Comparison of ENCODE assay signal across 10 cellular contexts in the genomic region with DNA sequence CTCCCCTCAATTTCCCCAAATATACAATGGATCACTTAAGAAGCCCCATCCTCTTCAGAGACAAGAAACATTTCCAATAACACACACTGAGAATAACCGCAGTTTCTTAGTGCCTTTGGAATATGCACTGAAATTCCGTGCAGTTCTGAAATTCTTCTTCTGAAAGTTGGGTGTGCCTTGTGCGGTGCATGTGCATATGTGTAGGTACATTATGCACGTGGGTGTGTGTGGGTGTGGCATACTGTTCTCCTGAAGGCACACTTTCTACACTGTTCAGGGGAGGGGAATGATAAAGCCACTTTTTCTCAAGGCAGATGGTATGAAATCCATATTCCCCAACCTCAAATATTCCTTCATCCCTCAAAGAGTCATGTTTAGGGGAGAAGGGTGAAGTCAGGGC. TPM values are rescaled to one million over a fixed set of nuclear protein-coding genes. Genes with fewer than 3 reads are reported as not detected.
A peak's percentile ranks its signal among the peaks of the same experiment; 100 is the strongest.
DNase-seq lines count a peak whose midpoint lies in the region; ATAC-seq and TF ChIP-seq lines count a peak whose summit lies in the region.
"Had no signal": no experiment of that assay in that cellular context is flagged by ENCODE, and none has a peak within 500 bp of the region (broad histone marks: within the 10 kb centered on the region; RNA-seq: fewer than 3 reads in every experiment).

No MANE protein-coding gene starts in this region.

- DNase-seq in T-helper 1 cell (no peak), Peyer's patch (peak in 2 of 3 donors; percentile 49 to 60), neural progenitor cell (ENCODE audit: low spot score) (no peak), germinal center (ENCODE audit: low spot score) (no peak)

- no peak overlapping the region for H3K27ac Mint-ChIP-seq in T-helper 1 cell treated with Interleukin-12 subunit alpha and Interleukin-12 subunit beta and Interleukin-4 antibody, amounts not matched to agents 30 μg/mL and 1 μg/mL, for 36 hours
- no peak overlapping the region for H3K27ac Mint-ChIP-seq in neural progenitor cell

- no peak overlapping the region for H2AFZ ChIP-seq in neural progenitor cell (replicated peaks)

- peaks cover 3% of the 10 kb centered on the region for H3K36me3 Mint-ChIP-seq in T-helper 1 cell treated with Interleukin-12 subunit alpha and Interleukin-12 subunit beta and Interleukin-4 antibody, amounts not matched to agents 30 μg/mL and 1 μg/mL, for 36 hours (ENCODE audit: low read depth)
- H3K36me3 Mint-ChIP-seq in neural progenitor cell, result no peaks in the 10 kb centered on the region

- H3K4me1 ChIP-seq in Peyer's patch, result peaks cover 0 to 12% (median 1%) of the 10 kb centered on the region in 4 donors
- peaks cover 22% of the 10 kb centered on the region for H3K4me1 ChIP-seq in neural progenitor cell
- H3K4me1 ChIP-seq: prostate gland had no signal

- peaks cover 14% of the 10 kb centered on the region for H3K4me1 Mint-ChIP-seq in T-helper 1 cell treated with Interleukin-12 subunit alpha and Interleukin-12 subunit beta and Interleukin-4 antibody, amounts not matched to agents 30 μg/mL and 1 μg/mL, for 36 hours (ENCODE audit: low read depth)
- peaks cover 24% of the 10 kb centered on the region for H3K4me1 Mint-ChIP-seq in neural progenitor cell

- no peak overlapping the region for H3K9ac ChIP-seq in neural progenitor cell

- no peaks in the 10 kb centered on the region for H4K20me1 ChIP-seq in neural progenitor cell (ENCODE audit: low read depth)

- no peaks in the 10 kb centered on the region for H3K36me3 ChIP-seq in Peyer's patch
- H3K36me3 ChIP-seq in neural progenitor cell, result no peaks in the 10 kb centered on the region
- H3K36me3 ChIP-seq: prostate gland had no signal

- H3K9me3 Mint-ChIP-seq in T-helper 1 cell treated with Interleukin-12 subunit alpha and Interleukin-12 subunit beta and Interleukin-4 antibody, amounts not matched to agents 30 μg/mL and 1 μg/mL, for 36 hours, result no peaks in the 10 kb centered on the region
- H3K9me3 Mint-ChIP-seq in neural progenitor cell, result no peaks in the 10 kb centered on the region

- H3K4me3 Mint-ChIP-seq in T-helper 1 cell treated with Interleukin-12 subunit alpha and Interleukin-12 subunit beta and Interleukin-4 antibody, amounts not matched to agents 30 μg/mL and 1 μg/mL, for 36 hours, result peak overlapping the region; percentile 71
- peak overlapping the region; percentile 95 for H3K4me3 Mint-ChIP-seq in neural progenitor cell

- H3K27ac ChIP-seq in Peyer's patch (no peak overlapping the region), neural progenitor cell (no peak overlapping the region)

- peaks cover 8% of the 10 kb centered on the region for H3F3A ChIP-seq in neural progenitor cell (ENCODE audit: low read depth)

- H3K79me2 ChIP-seq in neural progenitor cell (ENCODE audit: low read depth), result no peaks in the 10 kb centered on the region

- ATAC-seq in esophagus mucosa (peak; percentile 44), GM18858 (IDR thresholded peaks at IDR 0.05; ENCODE audit: unreplicated experiment) (no peak), HG02571 (IDR thresholded peaks at IDR 0.05; ENCODE audit: unreplicated experiment) (no peak)

- H3K9me3 ChIP-seq in Peyer's patch, result no peaks in the 10 kb centered on the region
- H3K9me3 ChIP-seq in neural progenitor cell (ENCODE audit: low read depth), result no peaks in the 10 kb centered on the region
- H3K9me3 ChIP-seq: prostate gland had no signal

- no peak for TF ChIP-seq POLR2A in Peyer's patch (IDR thresholded peaks at IDR 0.05)

- peaks cover 55% of the 10 kb centered on the region for H3K27me3 Mint-ChIP-seq in T-helper 1 cell treated with Interleukin-12 subunit alpha and Interleukin-12 subunit beta and Interleukin-4 antibody, amounts not matched to agents 30 μg/mL and 1 μg/mL, for 36 hours (ENCODE audit: low read depth)
- H3K27me3 Mint-ChIP-seq in neural progenitor cell (ENCODE audit: insufficient read depth, low read depth), result peaks cover 13% of the 10 kb centered on the region

- H3K4me3 ChIP-seq in Peyer's patch, result no peak overlapping the region
- peak overlapping the region; percentile 73 for H3K4me3 ChIP-seq in neural progenitor cell

- H3K4me2 ChIP-seq in neural progenitor cell, result no peak overlapping the region

- TF ChIP-seq CTCF in Peyer's patch (IDR thresholded peaks at IDR 0.05) (no peak), neural progenitor cell (IDR thresholded peaks at IDR 0.05) (no peak)

- H3K27me3 ChIP-seq in Peyer's patch, result no peaks in the 10 kb centered on the region
- H3K27me3 ChIP-seq in neural progenitor cell, result peaks cover 28% of the 10 kb centered on the region

RNA-seq across cellular contexts. Expression of a gene that starts 1.7 kb away (rescaled TPM):
- total RNA-seq in Peyer's patch, result 1 to 10 TPM; 3.3 to 8.1 (median 6.9) TPM
- 24.6 TPM for total RNA-seq in esophagus mucosa
- total RNA-seq in neural progenitor cell (ENCODE audit: low replicate concordance), result 0.84 and 1.4 TPM in 2 replicates
- total RNA-seq: OCI-LY7 had no signal

Comparison
In these comparisons a context has a peak if more than half of its experiments do, and no peak if none do; other contexts are left out.
1. DNase-seq: peak in Peyer's patch (2 of 3); none in T-helper 1 cell (0 of 5), neural progenitor cell (single experiment) and germinal center (single experiment).